In the genomic region with DNA sequence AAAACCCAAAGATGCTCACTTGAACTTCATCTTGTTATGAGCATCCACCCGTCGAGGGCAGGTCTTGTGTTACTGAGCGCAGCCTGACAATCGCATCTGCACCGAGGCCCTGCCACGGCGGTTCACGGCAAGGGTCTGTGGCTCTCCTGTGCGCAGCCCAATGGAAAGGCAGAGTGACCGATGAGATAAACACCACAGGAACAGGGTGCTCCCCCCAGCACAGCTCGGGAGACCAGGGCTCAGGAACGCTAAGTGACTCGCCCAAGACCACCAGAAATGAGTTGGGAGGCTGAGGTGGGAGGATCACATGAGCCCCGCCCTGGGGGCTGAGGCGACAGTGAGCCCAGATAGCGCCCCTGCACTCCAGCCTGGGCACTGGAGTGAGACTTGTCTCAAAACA, we compare ENCODE assay signal across 1 cellular context.
TF ChIP-seq lines count a peak whose summit lies in the region.

No MANE protein-coding gene starts in this region.

TF ChIP-seq in WTC11, 78 proteins besides CTCF, POLR2A, EP300 and RAD21 (continued from another document):
- TF ChIP-seq, protein P1, sequence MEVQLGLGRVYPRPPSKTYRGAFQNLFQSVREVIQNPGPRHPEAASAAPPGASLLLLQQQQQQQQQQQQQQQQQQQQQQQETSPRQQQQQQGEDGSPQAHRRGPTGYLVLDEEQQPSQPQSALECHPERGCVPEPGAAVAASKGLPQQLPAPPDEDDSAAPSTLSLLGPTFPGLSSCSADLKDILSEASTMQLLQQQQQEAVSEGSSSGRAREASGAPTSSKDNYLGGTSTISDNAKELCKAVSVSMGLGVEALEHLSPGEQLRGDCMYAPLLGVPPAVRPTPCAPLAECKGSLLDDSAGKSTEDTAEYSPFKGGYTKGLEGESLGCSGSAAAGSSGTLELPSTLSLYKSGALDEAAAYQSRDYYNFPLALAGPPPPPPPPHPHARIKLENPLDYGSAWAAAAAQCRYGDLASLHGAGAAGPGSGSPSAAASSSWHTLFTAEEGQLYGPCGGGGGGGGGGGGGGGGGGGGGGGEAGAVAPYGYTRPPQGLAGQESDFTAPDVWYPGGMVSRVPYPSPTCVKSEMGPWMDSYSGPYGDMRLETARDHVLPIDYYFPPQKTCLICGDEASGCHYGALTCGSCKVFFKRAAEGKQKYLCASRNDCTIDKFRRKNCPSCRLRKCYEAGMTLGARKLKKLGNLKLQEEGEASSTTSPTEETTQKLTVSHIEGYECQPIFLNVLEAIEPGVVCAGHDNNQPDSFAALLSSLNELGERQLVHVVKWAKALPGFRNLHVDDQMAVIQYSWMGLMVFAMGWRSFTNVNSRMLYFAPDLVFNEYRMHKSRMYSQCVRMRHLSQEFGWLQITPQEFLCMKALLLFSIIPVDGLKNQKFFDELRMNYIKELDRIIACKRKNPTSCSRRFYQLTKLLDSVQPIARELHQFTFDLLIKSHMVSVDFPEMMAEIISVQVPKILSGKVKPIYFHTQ (CRISPR knock-in tag; IDR thresholded peaks at IDR 0.05), result no peak
- TF ChIP-seq MAX (CRISPR knock-in tag; IDR thresholded peaks at IDR 0.05) (no peak), ZNF416 (CRISPR knock-in tag; IDR thresholded peaks at IDR 0.05) (no peak), ZNF232 (CRISPR knock-in tag; IDR thresholded peaks at IDR 0.05) (no peak), SMAD4 (CRISPR knock-in tag; IDR thresholded peaks at IDR 0.05) (no peak), CBFB (CRISPR knock-in tag; IDR thresholded peaks at IDR 0.05; ENCODE audit: low read depth) (no peak), NR2C2 (CRISPR knock-in tag; IDR thresholded peaks at IDR 0.05) (no peak)
- TF ChIP-seq, protein P2, sequence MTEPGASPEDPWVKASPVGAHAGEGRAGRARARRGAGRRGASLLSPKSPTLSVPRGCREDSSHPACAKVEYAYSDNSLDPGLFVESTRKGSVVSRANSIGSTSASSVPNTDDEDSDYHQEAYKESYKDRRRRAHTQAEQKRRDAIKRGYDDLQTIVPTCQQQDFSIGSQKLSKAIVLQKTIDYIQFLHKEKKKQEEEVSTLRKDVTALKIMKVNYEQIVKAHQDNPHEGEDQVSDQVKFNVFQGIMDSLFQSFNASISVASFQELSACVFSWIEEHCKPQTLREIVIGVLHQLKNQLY (CRISPR knock-in tag; IDR thresholded peaks at IDR 0.05), result no peak
- TF ChIP-seq, protein P3, sequence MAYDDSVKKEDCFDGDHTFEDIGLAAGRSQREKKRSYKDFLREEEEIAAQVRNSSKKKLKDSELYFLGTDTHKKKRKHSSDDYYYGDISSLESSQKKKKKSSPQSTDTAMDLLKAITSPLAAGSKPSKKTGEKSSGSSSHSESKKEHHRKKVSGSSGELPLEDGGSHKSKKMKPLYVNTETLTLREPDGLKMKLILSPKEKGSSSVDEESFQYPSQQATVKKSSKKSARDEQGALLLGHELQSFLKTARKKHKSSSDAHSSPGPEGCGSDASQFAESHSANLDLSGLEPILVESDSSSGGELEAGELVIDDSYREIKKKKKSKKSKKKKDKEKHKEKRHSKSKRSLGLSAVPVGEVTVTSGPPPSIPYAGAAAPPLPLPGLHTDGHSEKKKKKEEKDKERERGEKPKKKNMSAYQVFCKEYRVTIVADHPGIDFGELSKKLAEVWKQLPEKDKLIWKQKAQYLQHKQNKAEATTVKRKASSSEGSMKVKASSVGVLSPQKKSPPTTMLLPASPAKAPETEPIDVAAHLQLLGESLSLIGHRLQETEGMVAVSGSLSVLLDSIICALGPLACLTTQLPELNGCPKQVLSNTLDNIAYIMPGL (CRISPR knock-in tag; IDR thresholded peaks at IDR 0.05), result no peak
- TF ChIP-seq, protein P4, sequence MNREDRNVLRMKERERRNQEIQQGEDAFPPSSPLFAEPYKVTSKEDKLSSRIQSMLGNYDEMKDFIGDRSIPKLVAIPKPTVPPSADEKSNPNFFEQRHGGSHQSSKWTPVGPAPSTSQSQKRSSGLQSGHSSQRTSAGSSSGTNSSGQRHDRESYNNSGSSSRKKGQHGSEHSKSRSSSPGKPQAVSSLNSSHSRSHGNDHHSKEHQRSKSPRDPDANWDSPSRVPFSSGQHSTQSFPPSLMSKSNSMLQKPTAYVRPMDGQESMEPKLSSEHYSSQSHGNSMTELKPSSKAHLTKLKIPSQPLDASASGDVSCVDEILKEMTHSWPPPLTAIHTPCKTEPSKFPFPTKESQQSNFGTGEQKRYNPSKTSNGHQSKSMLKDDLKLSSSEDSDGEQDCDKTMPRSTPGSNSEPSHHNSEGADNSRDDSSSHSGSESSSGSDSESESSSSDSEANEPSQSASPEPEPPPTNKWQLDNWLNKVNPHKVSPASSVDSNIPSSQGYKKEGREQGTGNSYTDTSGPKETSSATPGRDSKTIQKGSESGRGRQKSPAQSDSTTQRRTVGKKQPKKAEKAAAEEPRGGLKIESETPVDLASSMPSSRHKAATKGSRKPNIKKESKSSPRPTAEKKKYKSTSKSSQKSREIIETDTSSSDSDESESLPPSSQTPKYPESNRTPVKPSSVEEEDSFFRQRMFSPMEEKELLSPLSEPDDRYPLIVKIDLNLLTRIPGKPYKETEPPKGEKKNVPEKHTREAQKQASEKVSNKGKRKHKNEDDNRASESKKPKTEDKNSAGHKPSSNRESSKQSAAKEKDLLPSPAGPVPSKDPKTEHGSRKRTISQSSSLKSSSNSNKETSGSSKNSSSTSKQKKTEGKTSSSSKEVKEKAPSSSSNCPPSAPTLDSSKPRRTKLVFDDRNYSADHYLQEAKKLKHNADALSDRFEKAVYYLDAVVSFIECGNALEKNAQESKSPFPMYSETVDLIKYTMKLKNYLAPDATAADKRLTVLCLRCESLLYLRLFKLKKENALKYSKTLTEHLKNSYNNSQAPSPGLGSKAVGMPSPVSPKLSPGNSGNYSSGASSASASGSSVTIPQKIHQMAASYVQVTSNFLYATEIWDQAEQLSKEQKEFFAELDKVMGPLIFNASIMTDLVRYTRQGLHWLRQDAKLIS (CRISPR knock-in tag; IDR thresholded peaks at IDR 0.05; ENCODE audit: borderline replicate concordance), result no peak
